16 cellular contexts compared by ENCODE assay signal in genomic region chr2:136219341-136219740, GRCh38.
DNase-seq lines count a peak whose midpoint lies in the region; ATAC-seq, FAIRE-seq and TF ChIP-seq lines count a peak whose summit lies in the region.
"Had no signal": no experiment of that assay in that cellular context is flagged by ENCODE, and none has a peak within 500 bp of the region (broad histone marks: within the 10 kb centered on the region; RNA-seq: fewer than 3 reads in every experiment).

No MANE protein-coding gene starts in this region.

- no peaks in the 10 kb centered on the region for H3K79me2 ChIP-seq in GM12878 (ENCODE audit: control insufficient read depth, insufficient read depth, low read length)

- TF ChIP-seq CTCF in GM12878 (IDR thresholded peaks at IDR 0.05 in 2 of 3, conservative IDR thresholded peaks at IDR 0.05 in 1 of 3; ENCODE audit: control insufficient read depth in 2 of 3, extremely low read depth in 1 of 3, insufficient read depth in 1 of 3, low read depth in 3 of 3, low read length in 3 of 3) = no peak
- TF ChIP-seq CTCF in glutamatergic neuron (IDR thresholded peaks at IDR 0.05; ENCODE audit: partially characterized antibody, unreplicated experiment) = no peak

- no TSS peak for BruUV-seq in GM12878 (replicated peaks; lab: Mats Ljungman, UMichigan)

- POLR2A ChIA-PET in GM12878 (lab: Charles Lee) = interaction anchor here (0.8 to 4.1 kb wide), 7 partner anchors 13 to 161 kb away, joined by 3 to 27 read pairs (median 5); no protein-coding TSS in a partner anchor

- RAD21 ChIA-PET in GM12878 (lab: Charles Lee; ENCODE audit: unreplicated experiment) = interaction anchor here (0.8 to 5.2 kb wide), 9 partner anchors 13 to 163 kb away, joined by 3 to 28 read pairs (median 5); no protein-coding TSS in a partner anchor

- H3K4me1 Mint-ChIP-seq in glutamatergic neuron (ENCODE audit: low read depth, unreplicated experiment) = peaks cover 65% of the 10 kb centered on the region
- H3K4me1 Mint-ChIP-seq in stimulated activated memory B cell treated with anti-CD40 and anti-IgM and Interleukin-4, amounts not matched to agents 10 μg/mL and 1 μg/mL and 100 μg/mL, for 72 hours = peaks cover 59% of the 10 kb centered on the region

- H3K4me2 ChIP-seq in GM12878 (ENCODE audit: control insufficient read depth, insufficient read depth) = no peak overlapping the region

- H3K36me3 ChIP-seq in GM12878 (ENCODE audit: control insufficient read depth in 2 of 2, insufficient read depth in 2 of 2, low read length in 1 of 2) = no peaks in the 10 kb centered on the region

- H3K27me3 ChIP-seq in GM12878 (replicated peaks in 1 of 2; ENCODE audit: control insufficient read depth in 2 of 2, insufficient read depth in 2 of 2, low read length in 1 of 2) = peaks cover 0 to 9% of the 10 kb centered on the region in 2 experiments; a peak in 1 of 4 replicates

- WGBS in GM12878 (ENCODE audit: insufficient coverage, insufficient replicate concordance, low lambda C conversion rate, missing lambda C conversion rate) = 60% methylated on average over 6 of the region's 6 CpGs

- H3K9me3 Mint-ChIP-seq in glutamatergic neuron (ENCODE audit: unreplicated experiment) = peaks cover 23% of the 10 kb centered on the region
- H3K9me3 Mint-ChIP-seq in stimulated activated memory B cell treated with anti-CD40 and anti-IgM and Interleukin-4, amounts not matched to agents 10 μg/mL and 1 μg/mL and 100 μg/mL, for 72 hours = no peaks in the 10 kb centered on the region
- H3K9me3 Mint-ChIP-seq: CD4-positive, alpha-beta T cell; IgD-negative memory B cell had no signal

- no peak for FAIRE-seq in GM12878 (lab: Jason Lieb, UNC)
- FAIRE-seq in frontal cortex (lab: Jason Lieb, UNC) = no peak
- FAIRE-seq: D721Med, HTR-8/SVneo had no signal

- H3K36me3 Mint-ChIP-seq in glutamatergic neuron (ENCODE audit: unreplicated experiment) = peaks cover 4% of the 10 kb centered on the region
- no peaks in the 10 kb centered on the region for H3K36me3 Mint-ChIP-seq in stimulated activated memory B cell treated with anti-CD40 and anti-IgM and Interleukin-4, amounts not matched to agents 10 μg/mL and 1 μg/mL and 100 μg/mL, for 72 hours

- intact Hi-C loops in GM12878 (cut with micrococcal nuclease; ENCODE audit: unreplicated experiment) = no loop called here

- no peak overlapping the region for H2AFZ ChIP-seq in GM12878 (ENCODE audit: control insufficient read depth, low read depth, low read length)
- H2AFZ ChIP-seq: GM23248 had no signal

- no peak for TF ChIP-seq RAD21 in GM12878 (IDR thresholded peaks at IDR 0.05; ENCODE audit: insufficient read depth, low read depth, low read length)

- H3K9me3 ChIP-seq in GM12878 (replicated peaks; ENCODE audit: control insufficient read depth, insufficient read depth, low read length) = no peaks in the 10 kb centered on the region
- H3K9me3 ChIP-seq: Caco-2 had no signal

- H3K4me3 ChIP-seq in GM12878 = no peak overlapping the region
- H3K4me3 ChIP-seq: GM23248 had no signal

- H3K27ac Mint-ChIP-seq in glutamatergic neuron (ENCODE audit: unreplicated experiment) = peak overlapping the region; percentile 99
- H3K27ac Mint-ChIP-seq in stimulated activated memory B cell treated with anti-CD40 and anti-IgM and Interleukin-4, amounts not matched to agents 10 μg/mL and 1 μg/mL and 100 μg/mL, for 72 hours = peak overlapping the region; percentile 68
- H3K27ac Mint-ChIP-seq: CD4-positive, alpha-beta T cell had no signal

- no peak overlapping the region for H3K9ac ChIP-seq in GM12878 (ENCODE audit: control insufficient read depth, insufficient read depth, low read length)
- H3K9ac ChIP-seq: GM23248 had no signal

- no peak for ATAC-seq in GM12878
- ATAC-seq in stimulated activated memory B cell treated with anti-CD40 and anti-IgM and Interleukin-4, amounts not matched to agents 10 μg/mL and 1 μg/mL and 100 μg/mL, for 72 hours = no peak

- H3K27me3 Mint-ChIP-seq in glutamatergic neuron (ENCODE audit: unreplicated experiment) = peaks cover 8% of the 10 kb centered on the region
- no peaks in the 10 kb centered on the region for H3K27me3 Mint-ChIP-seq in stimulated activated memory B cell treated with anti-CD40 and anti-IgM and Interleukin-4, amounts not matched to agents 10 μg/mL and 1 μg/mL and 100 μg/mL, for 72 hours
- H3K27me3 Mint-ChIP-seq: CD4-positive, alpha-beta T cell; IgD-negative memory B cell had no signal

- H3K4me1 ChIP-seq in GM12878 (ENCODE audit: control insufficient read depth, insufficient read depth, low read length) = no peaks in the 10 kb centered on the region

- H4K20me1 ChIP-seq in GM12878 (ENCODE audit: control insufficient read depth, insufficient read depth) = no peaks in the 10 kb centered on the region

- in situ Hi-C loops in GM12878 (cut with MboI) = no loop called here

- CTCF ChIA-PET in GM12878 (lab: Yijun Ruan, JAX) = interaction anchor here (0.7 to 3.5 kb wide), 2 partner anchors 19 to 306 kb away, joined by 3 to 23 read pairs; no protein-coding TSS in a partner anchor

- DNase-seq in ELR (ENCODE audit: low read depth) (peak; percentile 8), GM12878 (ENCODE audit: low read depth, low spot score) (no peak), glutamatergic neuron (no peak), frontal cortex (ENCODE audit: low spot score in 2 of 2) (no peak), MV-4-11 (lab: John Stamatoyannopoulos, UW) (no peak)
- DNase-seq in stimulated activated CD4-positive, alpha-beta T cell treated with anti-CD3 and anti-CD28 coated beads, Interleukin-15, amount 100 ng/mL, for 24 hours = no peak
- DNase-seq: Caco-2; CD4-positive, alpha-beta T cell; GDM1; GM23248; KG1 had no signal

- H3K4me3 Mint-ChIP-seq in glutamatergic neuron (ENCODE audit: unreplicated experiment) = peak overlapping the region; percentile 74
- no peak overlapping the region for H3K4me3 Mint-ChIP-seq in stimulated activated memory B cell treated with anti-CD40 and anti-IgM and Interleukin-4, amounts not matched to agents 10 μg/mL and 1 μg/mL and 100 μg/mL, for 72 hours
- H3K4me3 Mint-ChIP-seq: CD4-positive, alpha-beta T cell; IgD-negative memory B cell had no signal

- H3K27ac ChIP-seq in GM12878 (ENCODE audit: control insufficient read depth, insufficient read depth) = no peak overlapping the region
- H3K27ac ChIP-seq: C4-2B, GM23248 had no signal

- SMC1A ChIA-PET in GM12878 (lab: Charles Lee; ENCODE audit: uncharacterized antibody, unreplicated experiment) = interaction anchor here (1.0 to 7.4 kb wide), 16 partner anchors 8 to 165 kb away, joined by 3 to 104 read pairs (median 6); no protein-coding TSS in a partner anchor

- TF ChIP-seq EP300 in GM12878 (IDR thresholded peaks at IDR 0.05; ENCODE audit: borderline replicate concordance in 1 of 2, control insufficient read depth in 1 of 2, low read depth in 2 of 2, low read length in 2 of 2) = no peak

- TF ChIP-seq POLR2A in GM12878 (IDR thresholded peaks at IDR 0.05; ENCODE audit: low read depth, low read length) = no peak

TF ChIP-seq in GM12878, 131 proteins besides CTCF, POLR2A, EP300 and RAD21:
- peak; percentile 83 for TF ChIP-seq ATF7 (IDR thresholded peaks at IDR 0.05; ENCODE audit: low read depth)
- no peak for TF ChIP-seq IKZF1 (conservative IDR thresholded peaks at IDR 0.05)
